In the genomic region with DNA sequence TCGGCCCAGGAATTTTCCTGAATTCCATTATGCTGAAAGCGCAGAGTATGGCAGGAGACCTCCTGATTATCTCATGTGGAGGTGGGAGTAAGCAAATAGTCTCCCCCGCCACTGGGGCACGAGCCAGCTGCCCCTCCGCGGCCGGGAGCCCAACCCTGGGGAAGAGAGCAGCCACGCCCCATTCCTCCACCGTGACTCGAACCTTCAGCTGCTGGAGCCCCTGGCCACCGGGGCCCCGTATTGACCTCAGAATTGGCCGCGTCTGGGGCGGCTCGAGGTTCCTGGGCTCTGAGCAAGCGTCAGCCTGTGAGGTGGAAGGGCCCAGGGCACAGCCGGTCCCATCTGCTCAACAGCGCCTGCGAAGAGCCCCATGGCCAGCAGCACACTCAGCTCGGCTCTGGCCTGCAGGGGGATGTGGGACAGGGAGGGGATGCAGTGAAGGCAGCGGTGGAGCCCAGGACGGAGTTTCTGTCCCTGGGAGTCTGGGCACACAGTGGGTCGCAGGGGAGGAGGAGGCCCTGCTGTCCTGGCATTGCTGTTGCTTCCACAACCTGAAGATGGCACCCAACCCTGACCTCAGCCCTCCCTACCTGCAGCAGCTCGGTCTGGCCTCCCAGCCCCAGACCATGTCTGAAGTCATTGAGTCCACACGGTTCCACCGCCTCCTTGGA, we compare ENCODE assay signal across 1 cellular context.
TF ChIP-seq lines count a peak whose summit lies in the region.

No MANE protein-coding gene starts in this region.

TF ChIP-seq in GM12878, 131 proteins besides CTCF, POLR2A, EP300 and RAD21 (continued from another document and continues in another):
- TF ChIP-seq BHLHE40 (IDR thresholded peaks at IDR 0.05; ENCODE audit: borderline replicate concordance in 1 of 2, low read depth in 2 of 2, low read length in 1 of 2) (no peak; a peak in 1 of 4 replicates), GATAD2B (conservative IDR thresholded peaks at IDR 0.05; ENCODE audit: low read depth) (no peak), IKZF1 (conservative IDR thresholded peaks at IDR 0.05) (0 out of 2 replicates have a peak, but pooled peaks have one; percentile 40), SMC3 (IDR thresholded peaks at IDR 0.05; ENCODE audit: borderline replicate concordance, low read length) (peak; percentile 68), NBN (IDR thresholded peaks at IDR 0.05) (no peak), ZBED1 (IDR thresholded peaks at IDR 0.05; ENCODE audit: borderline replicate concordance) (no peak), POLR2AphosphoS2 (IDR thresholded peaks at IDR 0.05; ENCODE audit: low read depth, low read length) (no peak), STAT3 (IDR thresholded peaks at IDR 0.05; ENCODE audit: low read depth, low read length) (no peak), BCL11A (IDR thresholded peaks at IDR 0.05; ENCODE audit: low read depth, low read length) (no peak), HCFC1 (IDR thresholded peaks at IDR 0.05; ENCODE audit: low read length) (no peak), POU2F2 (IDR thresholded peaks at IDR 0.05; ENCODE audit: borderline replicate concordance, low read depth, low read length) (no peak), NFIC (IDR thresholded peaks at IDR 0.05; ENCODE audit: low read depth, low read length) (no peak), ZNF24 (IDR thresholded peaks at IDR 0.05) (no peak), CBFB (IDR thresholded peaks at IDR 0.05; ENCODE audit: low read depth) (no peak), DPF2 (IDR thresholded peaks at IDR 0.05) (peak; percentile 67), BACH1 (IDR thresholded peaks at IDR 0.05; ENCODE audit: borderline replicate concordance) (no peak), SUZ12 (IDR thresholded peaks at IDR 0.05; ENCODE audit: unreplicated experiment) (no peak), SIN3A (IDR thresholded peaks at IDR 0.05; ENCODE audit: low read depth, low read length) (no peak)
- TF ChIP-seq, protein P1, sequence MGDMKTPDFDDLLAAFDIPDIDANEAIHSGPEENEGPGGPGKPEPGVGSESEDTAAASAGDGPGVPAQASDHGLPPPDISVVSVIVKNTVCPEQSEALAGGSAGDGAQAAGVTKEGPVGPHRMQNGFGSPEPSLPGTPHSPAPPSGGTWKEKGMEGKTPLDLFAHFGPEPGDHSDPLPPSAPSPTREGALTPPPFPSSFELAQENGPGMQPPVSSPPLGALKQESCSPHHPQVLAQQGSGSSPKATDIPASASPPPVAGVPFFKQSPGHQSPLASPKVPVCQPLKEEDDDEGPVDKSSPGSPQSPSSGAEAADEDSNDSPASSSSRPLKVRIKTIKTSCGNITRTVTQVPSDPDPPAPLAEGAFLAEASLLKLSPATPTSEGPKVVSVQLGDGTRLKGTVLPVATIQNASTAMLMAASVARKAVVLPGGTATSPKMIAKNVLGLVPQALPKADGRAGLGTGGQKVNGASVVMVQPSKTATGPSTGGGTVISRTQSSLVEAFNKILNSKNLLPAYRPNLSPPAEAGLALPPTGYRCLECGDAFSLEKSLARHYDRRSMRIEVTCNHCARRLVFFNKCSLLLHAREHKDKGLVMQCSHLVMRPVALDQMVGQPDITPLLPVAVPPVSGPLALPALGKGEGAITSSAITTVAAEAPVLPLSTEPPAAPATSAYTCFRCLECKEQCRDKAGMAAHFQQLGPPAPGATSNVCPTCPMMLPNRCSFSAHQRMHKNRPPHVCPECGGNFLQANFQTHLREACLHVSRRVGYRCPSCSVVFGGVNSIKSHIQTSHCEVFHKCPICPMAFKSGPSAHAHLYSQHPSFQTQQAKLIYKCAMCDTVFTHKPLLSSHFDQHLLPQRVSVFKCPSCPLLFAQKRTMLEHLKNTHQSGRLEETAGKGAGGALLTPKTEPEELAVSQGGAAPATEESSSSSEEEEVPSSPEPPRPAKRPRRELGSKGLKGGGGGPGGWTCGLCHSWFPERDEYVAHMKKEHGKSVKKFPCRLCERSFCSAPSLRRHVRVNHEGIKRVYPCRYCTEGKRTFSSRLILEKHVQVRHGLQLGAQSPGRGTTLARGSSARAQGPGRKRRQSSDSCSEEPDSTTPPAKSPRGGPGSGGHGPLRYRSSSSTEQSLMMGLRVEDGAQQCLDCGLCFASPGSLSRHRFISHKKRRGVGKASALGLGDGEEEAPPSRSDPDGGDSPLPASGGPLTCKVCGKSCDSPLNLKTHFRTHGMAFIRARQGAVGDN (IDR thresholded peaks at IDR 0.05) = peak; percentile 45
- TF ChIP-seq, protein P2, sequence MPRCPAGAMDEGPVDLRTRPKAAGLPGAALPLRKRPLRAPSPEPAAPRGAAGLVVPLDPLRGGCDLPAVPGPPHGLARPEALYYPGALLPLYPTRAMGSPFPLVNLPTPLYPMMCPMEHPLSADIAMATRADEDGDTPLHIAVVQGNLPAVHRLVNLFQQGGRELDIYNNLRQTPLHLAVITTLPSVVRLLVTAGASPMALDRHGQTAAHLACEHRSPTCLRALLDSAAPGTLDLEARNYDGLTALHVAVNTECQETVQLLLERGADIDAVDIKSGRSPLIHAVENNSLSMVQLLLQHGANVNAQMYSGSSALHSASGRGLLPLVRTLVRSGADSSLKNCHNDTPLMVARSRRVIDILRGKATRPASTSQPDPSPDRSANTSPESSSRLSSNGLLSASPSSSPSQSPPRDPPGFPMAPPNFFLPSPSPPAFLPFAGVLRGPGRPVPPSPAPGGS (IDR thresholded peaks at IDR 0.05; ENCODE audit: borderline replicate concordance, insufficient read depth, low read depth, low read length, poor library complexity, severe bottlenecking) = no peak
- TF ChIP-seq, protein P3, sequence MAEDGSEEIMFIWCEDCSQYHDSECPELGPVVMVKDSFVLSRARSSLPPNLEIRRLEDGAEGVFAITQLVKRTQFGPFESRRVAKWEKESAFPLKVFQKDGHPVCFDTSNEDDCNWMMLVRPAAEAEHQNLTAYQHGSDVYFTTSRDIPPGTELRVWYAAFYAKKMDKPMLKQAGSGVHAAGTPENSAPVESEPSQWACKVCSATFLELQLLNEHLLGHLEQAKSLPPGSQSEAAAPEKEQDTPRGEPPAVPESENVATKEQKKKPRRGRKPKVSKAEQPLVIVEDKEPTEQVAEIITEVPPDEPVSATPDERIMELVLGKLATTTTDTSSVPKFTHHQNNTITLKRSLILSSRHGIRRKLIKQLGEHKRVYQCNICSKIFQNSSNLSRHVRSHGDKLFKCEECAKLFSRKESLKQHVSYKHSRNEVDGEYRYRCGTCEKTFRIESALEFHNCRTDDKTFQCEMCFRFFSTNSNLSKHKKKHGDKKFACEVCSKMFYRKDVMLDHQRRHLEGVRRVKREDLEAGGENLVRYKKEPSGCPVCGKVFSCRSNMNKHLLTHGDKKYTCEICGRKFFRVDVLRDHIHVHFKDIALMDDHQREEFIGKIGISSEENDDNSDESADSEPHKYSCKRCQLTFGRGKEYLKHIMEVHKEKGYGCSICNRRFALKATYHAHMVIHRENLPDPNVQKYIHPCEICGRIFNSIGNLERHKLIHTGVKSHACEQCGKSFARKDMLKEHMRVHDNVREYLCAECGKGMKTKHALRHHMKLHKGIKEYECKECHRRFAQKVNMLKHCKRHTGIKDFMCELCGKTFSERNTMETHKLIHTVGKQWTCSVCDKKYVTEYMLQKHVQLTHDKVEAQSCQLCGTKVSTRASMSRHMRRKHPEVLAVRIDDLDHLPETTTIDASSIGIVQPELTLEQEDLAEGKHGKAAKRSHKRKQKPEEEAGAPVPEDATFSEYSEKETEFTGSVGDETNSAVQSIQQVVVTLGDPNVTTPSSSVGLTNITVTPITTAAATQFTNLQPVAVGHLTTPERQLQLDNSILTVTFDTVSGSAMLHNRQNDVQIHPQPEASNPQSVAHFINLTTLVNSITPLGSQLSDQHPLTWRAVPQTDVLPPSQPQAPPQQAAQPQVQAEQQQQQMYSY (CRISPR knock-in tag; IDR thresholded peaks at IDR 0.05) = no peak
- TF ChIP-seq, protein P4, sequence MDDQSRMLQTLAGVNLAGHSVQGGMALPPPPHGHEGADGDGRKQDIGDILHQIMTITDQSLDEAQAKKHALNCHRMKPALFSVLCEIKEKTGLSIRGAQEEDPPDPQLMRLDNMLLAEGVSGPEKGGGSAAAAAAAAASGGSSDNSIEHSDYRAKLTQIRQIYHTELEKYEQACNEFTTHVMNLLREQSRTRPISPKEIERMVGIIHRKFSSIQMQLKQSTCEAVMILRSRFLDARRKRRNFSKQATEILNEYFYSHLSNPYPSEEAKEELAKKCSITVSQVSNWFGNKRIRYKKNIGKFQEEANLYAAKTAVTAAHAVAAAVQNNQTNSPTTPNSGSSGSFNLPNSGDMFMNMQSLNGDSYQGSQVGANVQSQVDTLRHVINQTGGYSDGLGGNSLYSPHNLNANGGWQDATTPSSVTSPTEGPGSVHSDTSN (IDR thresholded peaks at IDR 0.05; ENCODE audit: insufficient replicate concordance, low read depth, low read length) = no peak
- TF ChIP-seq, protein P5, sequence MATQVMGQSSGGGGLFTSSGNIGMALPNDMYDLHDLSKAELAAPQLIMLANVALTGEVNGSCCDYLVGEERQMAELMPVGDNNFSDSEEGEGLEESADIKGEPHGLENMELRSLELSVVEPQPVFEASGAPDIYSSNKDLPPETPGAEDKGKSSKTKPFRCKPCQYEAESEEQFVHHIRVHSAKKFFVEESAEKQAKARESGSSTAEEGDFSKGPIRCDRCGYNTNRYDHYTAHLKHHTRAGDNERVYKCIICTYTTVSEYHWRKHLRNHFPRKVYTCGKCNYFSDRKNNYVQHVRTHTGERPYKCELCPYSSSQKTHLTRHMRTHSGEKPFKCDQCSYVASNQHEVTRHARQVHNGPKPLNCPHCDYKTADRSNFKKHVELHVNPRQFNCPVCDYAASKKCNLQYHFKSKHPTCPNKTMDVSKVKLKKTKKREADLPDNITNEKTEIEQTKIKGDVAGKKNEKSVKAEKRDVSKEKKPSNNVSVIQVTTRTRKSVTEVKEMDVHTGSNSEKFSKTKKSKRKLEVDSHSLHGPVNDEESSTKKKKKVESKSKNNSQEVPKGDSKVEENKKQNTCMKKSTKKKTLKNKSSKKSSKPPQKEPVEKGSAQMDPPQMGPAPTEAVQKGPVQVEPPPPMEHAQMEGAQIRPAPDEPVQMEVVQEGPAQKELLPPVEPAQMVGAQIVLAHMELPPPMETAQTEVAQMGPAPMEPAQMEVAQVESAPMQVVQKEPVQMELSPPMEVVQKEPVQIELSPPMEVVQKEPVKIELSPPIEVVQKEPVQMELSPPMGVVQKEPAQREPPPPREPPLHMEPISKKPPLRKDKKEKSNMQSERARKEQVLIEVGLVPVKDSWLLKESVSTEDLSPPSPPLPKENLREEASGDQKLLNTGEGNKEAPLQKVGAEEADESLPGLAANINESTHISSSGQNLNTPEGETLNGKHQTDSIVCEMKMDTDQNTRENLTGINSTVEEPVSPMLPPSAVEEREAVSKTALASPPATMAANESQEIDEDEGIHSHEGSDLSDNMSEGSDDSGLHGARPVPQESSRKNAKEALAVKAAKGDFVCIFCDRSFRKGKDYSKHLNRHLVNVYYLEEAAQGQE (IDR thresholded peaks at IDR 0.05; ENCODE audit: low read depth, low read length) = no peak
- TF ChIP-seq, protein P6, sequence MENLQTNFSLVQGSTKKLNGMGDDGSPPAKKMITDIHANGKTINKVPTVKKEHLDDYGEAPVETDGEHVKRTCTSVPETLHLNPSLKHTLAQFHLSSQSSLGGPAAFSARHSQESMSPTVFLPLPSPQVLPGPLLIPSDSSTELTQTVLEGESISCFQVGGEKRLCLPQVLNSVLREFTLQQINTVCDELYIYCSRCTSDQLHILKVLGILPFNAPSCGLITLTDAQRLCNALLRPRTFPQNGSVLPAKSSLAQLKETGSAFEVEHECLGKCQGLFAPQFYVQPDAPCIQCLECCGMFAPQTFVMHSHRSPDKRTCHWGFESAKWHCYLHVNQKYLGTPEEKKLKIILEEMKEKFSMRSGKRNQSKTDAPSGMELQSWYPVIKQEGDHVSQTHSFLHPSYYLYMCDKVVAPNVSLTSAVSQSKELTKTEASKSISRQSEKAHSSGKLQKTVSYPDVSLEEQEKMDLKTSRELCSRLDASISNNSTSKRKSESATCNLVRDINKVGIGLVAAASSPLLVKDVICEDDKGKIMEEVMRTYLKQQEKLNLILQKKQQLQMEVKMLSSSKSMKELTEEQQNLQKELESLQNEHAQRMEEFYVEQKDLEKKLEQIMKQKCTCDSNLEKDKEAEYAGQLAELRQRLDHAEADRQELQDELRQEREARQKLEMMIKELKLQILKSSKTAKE (IDR thresholded peaks at IDR 0.05; ENCODE audit: low read depth, poor library complexity, severe bottlenecking) = no peak
- TF ChIP-seq, protein P7, sequence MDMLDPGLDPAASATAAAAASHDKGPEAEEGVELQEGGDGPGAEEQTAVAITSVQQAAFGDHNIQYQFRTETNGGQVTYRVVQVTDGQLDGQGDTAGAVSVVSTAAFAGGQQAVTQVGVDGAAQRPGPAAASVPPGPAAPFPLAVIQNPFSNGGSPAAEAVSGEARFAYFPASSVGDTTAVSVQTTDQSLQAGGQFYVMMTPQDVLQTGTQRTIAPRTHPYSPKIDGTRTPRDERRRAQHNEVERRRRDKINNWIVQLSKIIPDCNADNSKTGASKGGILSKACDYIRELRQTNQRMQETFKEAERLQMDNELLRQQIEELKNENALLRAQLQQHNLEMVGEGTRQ (IDR thresholded peaks at IDR 0.05; ENCODE audit: borderline replicate concordance, low read depth, low read length) = no peak
- TF ChIP-seq, protein P8, sequence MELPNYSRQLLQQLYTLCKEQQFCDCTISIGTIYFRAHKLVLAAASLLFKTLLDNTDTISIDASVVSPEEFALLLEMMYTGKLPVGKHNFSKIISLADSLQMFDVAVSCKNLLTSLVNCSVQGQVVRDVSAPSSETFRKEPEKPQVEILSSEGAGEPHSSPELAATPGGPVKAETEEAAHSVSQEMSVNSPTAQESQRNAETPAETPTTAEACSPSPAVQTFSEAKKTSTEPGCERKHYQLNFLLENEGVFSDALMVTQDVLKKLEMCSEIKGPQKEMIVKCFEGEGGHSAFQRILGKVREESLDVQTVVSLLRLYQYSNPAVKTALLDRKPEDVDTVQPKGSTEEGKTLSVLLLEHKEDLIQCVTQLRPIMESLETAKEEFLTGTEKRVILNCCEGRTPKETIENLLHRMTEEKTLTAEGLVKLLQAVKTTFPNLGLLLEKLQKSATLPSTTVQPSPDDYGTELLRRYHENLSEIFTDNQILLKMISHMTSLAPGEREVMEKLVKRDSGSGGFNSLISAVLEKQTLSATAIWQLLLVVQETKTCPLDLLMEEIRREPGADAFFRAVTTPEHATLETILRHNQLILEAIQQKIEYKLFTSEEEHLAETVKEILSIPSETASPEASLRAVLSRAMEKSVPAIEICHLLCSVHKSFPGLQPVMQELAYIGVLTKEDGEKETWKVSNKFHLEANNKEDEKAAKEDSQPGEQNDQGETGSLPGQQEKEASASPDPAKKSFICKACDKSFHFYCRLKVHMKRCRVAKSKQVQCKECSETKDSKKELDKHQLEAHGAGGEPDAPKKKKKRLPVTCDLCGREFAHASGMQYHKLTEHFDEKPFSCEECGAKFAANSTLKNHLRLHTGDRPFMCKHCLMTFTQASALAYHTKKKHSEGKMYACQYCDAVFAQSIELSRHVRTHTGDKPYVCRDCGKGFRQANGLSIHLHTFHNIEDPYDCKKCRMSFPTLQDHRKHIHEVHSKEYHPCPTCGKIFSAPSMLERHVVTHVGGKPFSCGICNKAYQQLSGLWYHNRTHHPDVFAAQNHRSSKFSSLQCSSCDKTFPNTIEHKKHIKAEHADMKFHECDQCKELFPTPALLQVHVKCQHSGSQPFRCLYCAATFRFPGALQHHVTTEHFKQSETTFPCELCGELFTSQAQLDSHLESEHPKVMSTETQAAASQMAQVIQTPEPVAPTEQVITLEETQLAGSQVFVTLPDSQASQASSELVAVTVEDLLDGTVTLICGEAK (IDR thresholded peaks at IDR 0.05; ENCODE audit: borderline replicate concordance) = no peak
- TF ChIP-seq, protein P9, sequence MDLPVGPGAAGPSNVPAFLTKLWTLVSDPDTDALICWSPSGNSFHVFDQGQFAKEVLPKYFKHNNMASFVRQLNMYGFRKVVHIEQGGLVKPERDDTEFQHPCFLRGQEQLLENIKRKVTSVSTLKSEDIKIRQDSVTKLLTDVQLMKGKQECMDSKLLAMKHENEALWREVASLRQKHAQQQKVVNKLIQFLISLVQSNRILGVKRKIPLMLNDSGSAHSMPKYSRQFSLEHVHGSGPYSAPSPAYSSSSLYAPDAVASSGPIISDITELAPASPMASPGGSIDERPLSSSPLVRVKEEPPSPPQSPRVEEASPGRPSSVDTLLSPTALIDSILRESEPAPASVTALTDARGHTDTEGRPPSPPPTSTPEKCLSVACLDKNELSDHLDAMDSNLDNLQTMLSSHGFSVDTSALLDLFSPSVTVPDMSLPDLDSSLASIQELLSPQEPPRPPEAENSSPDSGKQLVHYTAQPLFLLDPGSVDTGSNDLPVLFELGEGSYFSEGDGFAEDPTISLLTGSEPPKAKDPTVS (IDR thresholded peaks at IDR 0.05; ENCODE audit: low read depth, low read length) = no peak
